In the genomic region with DNA sequence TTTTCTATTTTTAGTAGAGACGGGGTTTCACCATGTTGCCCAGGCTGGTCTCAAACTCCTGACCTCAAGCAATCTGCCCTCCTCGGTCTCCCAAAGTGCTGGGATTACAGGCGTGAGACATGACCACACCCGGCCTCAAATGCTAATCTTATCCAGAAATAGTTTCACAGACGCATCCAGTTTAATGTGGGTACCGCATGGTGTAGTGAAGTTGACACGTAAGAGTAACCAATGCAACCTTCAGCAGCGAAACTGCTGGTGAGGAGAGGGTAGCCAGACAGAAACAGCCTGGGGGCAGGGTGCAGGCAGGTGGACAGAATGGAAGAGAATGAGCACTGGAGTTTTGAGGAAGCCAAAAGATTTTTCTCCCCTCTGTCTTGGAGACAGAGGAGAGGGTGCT, we compare ENCODE assay signal across 17 cellular contexts.
"Had no signal": no experiment of that assay in that cellular context is flagged by ENCODE, and none has a peak within 500 bp of the region (broad histone marks: within the 10 kb centered on the region; RNA-seq: fewer than 3 reads in every experiment).

No MANE protein-coding gene starts in this region.

- H3K36me3 ChIP-seq: esophagus muscularis mucosa, gastrocnemius medialis, heart right ventricle, left lung, lower lobe of right lung had no signal

- H3K4me1 ChIP-seq: lower lobe of right lung had no signal

- H3K4me3 ChIP-seq: coronary artery, dorsolateral prefrontal cortex, esophagus muscularis mucosa, gastrocnemius medialis, heart right ventricle, left lung, lower lobe of right lung had no signal

- DNase-seq: dermis blood vessel endothelial cell; dorsolateral prefrontal cortex; effector CD4-positive, alpha-beta T cell; effector memory CD4-positive, alpha-beta T cell; gastrocnemius medialis; glutamatergic neuron; head of caudate nucleus; heart right ventricle; hippocampal formation; left cardiac atrium; left lung; left ventricle myocardium superior; lower lobe of right lung; mesendoderm; midbrain had no signal

- ATAC-seq: gastrocnemius medialis, heart right ventricle, left cardiac atrium, left lung, left ventricle myocardium superior, lower lobe of right lung had no signal

- H3K9me3 ChIP-seq: esophagus muscularis mucosa, gastrocnemius medialis, heart right ventricle, left lung, lower lobe of right lung had no signal

- H3K27ac ChIP-seq: coronary artery, dorsolateral prefrontal cortex, esophagus muscularis mucosa, gastrocnemius medialis, heart right ventricle, left lung, lower lobe of right lung had no signal

- H3K27me3 ChIP-seq: dorsolateral prefrontal cortex, esophagus muscularis mucosa, gastrocnemius medialis, heart right ventricle, left lung had no signal
